ENCODE assay signal across 7 cellular contexts in genomic region chrX:6701085-6701484, GRCh38.
"Had no signal": no experiment of that assay in that cellular context is flagged by ENCODE, and none has a peak within 500 bp of the region (broad histone marks: within the 10 kb centered on the region; RNA-seq: fewer than 3 reads in every experiment).

No MANE protein-coding gene starts in this region.

- H3K9ac ChIP-seq: GM23248 had no signal

- H3K4me3 ChIP-seq: GM23248, K562 had no signal

- H2AFZ ChIP-seq: GM23248 had no signal

- H3K27ac ChIP-seq: GM23248 had no signal

- DNase-seq: GM23248, GOT3, H9, HCEC 1CT, IMR-90, KG1 had no signal

- ATAC-seq: K562 had no signal
